In the genomic region with DNA sequence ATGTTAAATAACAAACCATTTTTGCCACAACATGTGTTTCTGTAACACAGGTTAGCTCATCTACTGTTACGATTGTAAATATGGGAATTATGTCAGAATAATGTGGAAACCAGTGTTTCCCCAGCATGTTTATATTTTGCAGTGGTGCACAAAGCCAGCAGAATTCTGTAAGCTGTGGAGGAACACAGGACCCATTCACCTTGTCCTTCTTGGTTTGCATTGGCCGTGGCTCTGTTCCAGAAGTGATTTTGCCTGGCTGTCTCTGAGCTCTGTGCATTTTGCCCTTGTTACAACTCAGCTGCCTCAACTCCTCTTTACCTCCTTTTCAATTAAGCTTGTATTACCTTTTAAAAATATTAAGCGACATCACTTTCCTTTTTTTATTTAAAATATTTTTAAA, we compare ENCODE assay signal across 24 cellular contexts.
"Had no signal": no experiment of that assay in that cellular context is flagged by ENCODE, and none has a peak within 500 bp of the region (broad histone marks: within the 10 kb centered on the region; RNA-seq: fewer than 3 reads in every experiment).

No MANE protein-coding gene starts in this region.

- H3K27me3 ChIP-seq: brain microvascular endothelial cell, pancreas, right atrium auricular region, transverse colon had no signal

- H3K4me3 ChIP-seq: pancreas, right atrium auricular region, transverse colon had no signal

- H3K27ac ChIP-seq: brain microvascular endothelial cell, pancreas, right atrium auricular region had no signal

- DNase-seq: activated CD4-positive, alpha-beta memory T cell treated with anti-CD3 and anti-CD28 coated beads for 36 hours; activated CD4-positive, alpha-beta T cell treated with anti-CD3 and anti-CD28 coated beads, Interleukin-2, amount 10 ng/mL, durations not matched to agents 24 days and 14 days; activated CD4-positive, CD25-positive, alpha-beta regulatory T cell treated with anti-CD3 and anti-CD28 coated beads, Interleukin-2, amount 50 U/mL, for 72 hours; activated CD8-positive, alpha-beta memory T cell treated with anti-CD3 and anti-CD28 coated beads, Interleukin-2, amount 50 U/mL, for 4 hours; activated gamma-delta T cell; activated naive CD4-positive, alpha-beta T cell treated with anti-CD3 and anti-CD28 coated beads, Interleukin-2, amount 50 U/mL, for 16 hours; activated T-cell treated with anti-CD3 and anti-CD28 coated beads, Interleukin-2, amount 50 U/mL, for 1 hour; amniotic stem cell; brain microvascular endothelial cell; cortex of kidney; foreskin fibroblast; hippocampal formation; immature natural killer cell; kidney; left colon; naive B cell; nephron progenitor cell; pancreas; stimulated activated CD4-positive, alpha-beta T cell treated with anti-CD3 and anti-CD28 coated beads, Interleukin-15, amount 100 ng/mL, for 24 hours; stimulated activated CD4-positive, alpha-beta T cell treated with anti-CD3 and anti-CD28 coated beads, Interleukin-2, amount 100 ng/mL, for 24 hours; stimulated activated naive B cell treated with anti-CD40 and anti-IgM and Interleukin-4, amounts not matched to agents 10 μg/mL and 1 μg/mL and 100 μg/mL, for 72 hours; T1000; transverse colon had no signal

- H3K36me3 ChIP-seq: brain microvascular endothelial cell, pancreas, right atrium auricular region, transverse colon had no signal

- ATAC-seq: left colon; stimulated activated naive B cell treated with anti-CD40 and anti-IgM and Interleukin-4, amounts not matched to agents 10 μg/mL and 1 μg/mL and 100 μg/mL, for 72 hours had no signal

- H3K9me3 ChIP-seq: pancreas, right atrium auricular region, transverse colon had no signal
